26 cellular contexts compared by ENCODE assay signal in genomic region chr17:60165223-60165622, GRCh38. TPM values are rescaled to one million over a fixed set of nuclear protein-coding genes. Genes with fewer than 3 reads are reported as not detected.
DNase-seq lines count a peak whose midpoint lies in the region; ATAC-seq, FAIRE-seq and TF ChIP-seq lines count a peak whose summit lies in the region.
"Had no signal": no experiment of that assay in that cellular context is flagged by ENCODE, and none has a peak within 500 bp of the region (broad histone marks: within the 10 kb centered on the region; RNA-seq: fewer than 3 reads in every experiment).

No MANE protein-coding gene starts in this region.

- H3K4me2 ChIP-seq in K562 (ENCODE audit: insufficient read depth, low read length) (no peak overlapping the region), neuronal stem cell (ENCODE audit: insufficient read depth, low read length, poor library complexity, severe bottlenecking) (no peak overlapping the region)
- H3K4me2 ChIP-seq: KMS-11 had no signal

- H3K9me1 ChIP-seq in K562 (ENCODE audit: control insufficient read depth, insufficient read depth, low read length): no peaks in the 10 kb centered on the region

- no peak overlapping the region for H2BK120ac ChIP-seq in neuronal stem cell (ENCODE audit: low read depth, low read length)

- peaks cover 37% of the 10 kb centered on the region for H3K27me3 Mint-ChIP-seq in mesothelial cell of epicardium (ENCODE audit: low read depth)

- POLR2A ChIA-PET in K562 (lab: Yijun Ruan, JAX): no interaction called here

- H2AFZ ChIP-seq in K562 (ENCODE audit: low read depth, low read length): no peak overlapping the region
- H2AFZ ChIP-seq in neuronal stem cell (ENCODE audit: low read length): no peak overlapping the region

- no peak overlapping the region for H2BK5ac ChIP-seq in neuronal stem cell (ENCODE audit: low read length)

- H3K4me3 Mint-ChIP-seq in mesothelial cell of epicardium: no peak overlapping the region
- H3K4me3 Mint-ChIP-seq: neural crest cell, T-cell had no signal

- no peak overlapping the region for H4K91ac ChIP-seq in neuronal stem cell (ENCODE audit: low read depth, low read length, poor library complexity)

- H3K9me3 ChIP-seq in K562 (replicated peaks; ENCODE audit: control insufficient read depth, insufficient read depth, low read depth, low read length) (no peaks in the 10 kb centered on the region), neuronal stem cell (replicated peaks in 1 of 2; ENCODE audit: control insufficient read depth in 2 of 2, insufficient read depth in 1 of 2, low read depth in 1 of 2, low read length in 2 of 2) (no peaks in the 10 kb centered on the region)
- H3K9me3 ChIP-seq: prostate gland, SJSA1, thoracic aorta had no signal

- H2BK15ac ChIP-seq in neuronal stem cell (ENCODE audit: low read length): peak overlapping the region; percentile 31

- no peaks in the 10 kb centered on the region for H3K36me3 Mint-ChIP-seq in mesothelial cell of epicardium
- H3K36me3 Mint-ChIP-seq: T-cell had no signal

- H3K18ac ChIP-seq in neuronal stem cell (ENCODE audit: low read length): peak overlapping the region; percentile 35

- CTCF ChIA-PET in K562 (lab: Yijun Ruan, JAX; ENCODE audit: low intra/inter-chr PET ratio): no interaction called here

- H3K9me3 Mint-ChIP-seq in mesothelial cell of epicardium: no peaks in the 10 kb centered on the region
- H3K9me3 Mint-ChIP-seq: neural crest cell, T-cell had no signal

- H3K4me1 ChIP-seq in K562 (replicated peaks in 1 of 2; ENCODE audit: control insufficient read depth in 2 of 2, insufficient read depth in 2 of 2, low read length in 2 of 2): peaks cover 23% of the 10 kb centered on the region in 2 experiments
- peaks cover 33 to 38% of the 10 kb centered on the region in 2 donors for H3K4me1 ChIP-seq in neuronal stem cell (ENCODE audit: control insufficient read depth in 2 of 2, insufficient read depth in 1 of 2, low read depth in 1 of 2, low read length in 2 of 2)
- H3K4me1 ChIP-seq: prostate gland had no signal

- no peak for TF ChIP-seq RAD21 in K562 (CRISPR knock-in tag; conservative IDR thresholded peaks at IDR 0.05 in 1 of 2, IDR thresholded peaks at IDR 0.05 in 1 of 2)

- H3K36me3 ChIP-seq in K562 (ENCODE audit: control insufficient read depth, insufficient read depth, low read length) (no peaks in the 10 kb centered on the region), neuronal stem cell (replicated peaks in 1 of 2; ENCODE audit: control insufficient read depth in 2 of 2, insufficient read depth in 2 of 2, low read length in 2 of 2) (no peaks in the 10 kb centered on the region)
- H3K36me3 ChIP-seq: prostate gland, SJSA1, thoracic aorta had no signal

- H3K27ac ChIP-seq in K562 (ENCODE audit: extremely low read depth, low read depth, low read length) (no peak overlapping the region), neuronal stem cell (replicated peaks; ENCODE audit: low read length) (no peak overlapping the region)
- H3K27ac ChIP-seq: C4-2B, KMS-11, prostate gland, SJSA1, thoracic aorta had no signal

- peak; percentile 12; the same call in 1 of the 3 replicates for ATAC-seq in K562
- ATAC-seq in HG03108 (IDR thresholded peaks at IDR 0.05; ENCODE audit: unreplicated experiment): no peak
- ATAC-seq in HG03196 (IDR thresholded peaks at IDR 0.05; ENCODE audit: unreplicated experiment): no peak

- no peaks in the 10 kb centered on the region for H3K79me2 ChIP-seq in K562 (ENCODE audit: control insufficient read depth, insufficient read depth, low read length)

- H3K4ac ChIP-seq in neuronal stem cell (ENCODE audit: low read length): no peak overlapping the region

- TF ChIP-seq POLR2A in K562 (conservative IDR thresholded peaks at IDR 0.05): no peak

- peak overlapping the region; percentile 73 for H2AK5ac ChIP-seq in neuronal stem cell (ENCODE audit: low read depth, low read length)

- peaks cover 6% of the 10 kb centered on the region for H3K4me1 Mint-ChIP-seq in mesothelial cell of epicardium

- in situ Hi-C loops in K562 (cut with MboI): no loop called here

- no TSS peak for BruUV-seq in K562 (replicated peaks; lab: Mats Ljungman, UMichigan)

- H3K4me3 ChIP-seq in GM12875 (ENCODE audit: low read depth, low read length) (no peak overlapping the region), K562 (no peak overlapping the region), neuronal stem cell (ENCODE audit: low read length in 2 of 2) (no peak overlapping the region)
- H3K4me3 ChIP-seq: lung, prostate gland, SJSA1, thoracic aorta had no signal

- H4K8ac ChIP-seq in neuronal stem cell (ENCODE audit: low read depth, low read length): no peak overlapping the region

- no peak overlapping the region for H3K27ac Mint-ChIP-seq in mesothelial cell of epicardium
- H3K27ac Mint-ChIP-seq: T-cell had no signal

- no peak overlapping the region for H3K23ac ChIP-seq in neuronal stem cell (ENCODE audit: low read depth, low read length, poor library complexity)

- H3K14ac ChIP-seq in neuronal stem cell (ENCODE audit: low read length): no peak overlapping the region

- intact Hi-C loops in K562 (cut with micrococcal nuclease): no loop called here

- no peaks in the 10 kb centered on the region for H3K79me1 ChIP-seq in neuronal stem cell (ENCODE audit: low read depth, low read length)

- TF ChIP-seq EP300 in K562 (IDR thresholded peaks at IDR 0.05; ENCODE audit: low read length): no peak

- no peak overlapping the region for H2BK12ac ChIP-seq in neuronal stem cell (ENCODE audit: low read length)

- TF ChIP-seq CTCF in GM12875 (IDR thresholded peaks at IDR 0.05; ENCODE audit: borderline replicate concordance, insufficient read depth, low read depth, low read length) (0 out of 2 replicates have a peak, but pooled peaks have one; percentile 17), K562 (IDR thresholded peaks at IDR 0.05 in 2 of 3, conservative IDR thresholded peaks at IDR 0.05 in 1 of 3; ENCODE audit: insufficient read depth in 2 of 3, low read depth in 1 of 3, low read length in 3 of 3) (no peak), mesothelial cell of epicardium (IDR thresholded peaks at IDR 0.05; ENCODE audit: unreplicated experiment) (no peak)

- no peak overlapping the region for H3K9ac ChIP-seq in K562 (ENCODE audit: insufficient read depth in 1 of 2, low read depth in 2 of 2, low read length in 2 of 2)
- H3K9ac ChIP-seq in neuronal stem cell (ENCODE audit: low read depth, low read length, poor library complexity): no peak overlapping the region
- H3K9ac ChIP-seq: KMS-11 had no signal

- no peaks in the 10 kb centered on the region for H4K20me1 ChIP-seq in K562 (replicated peaks; ENCODE audit: control insufficient read depth, insufficient read depth, low read length)

- no peak for FAIRE-seq in K562 (lab: Jason Lieb, UNC)
- FAIRE-seq: GM12891, keratinocyte had no signal

- DNase-seq in HuH-7.5 (ENCODE audit: low spot score): peak; percentile 28
- DNase-seq in K562 (ENCODE audit: extremely low read depth in 1 of 4, low spot score in 3 of 4): peak in 2 of 4 experiments; percentile 13 to 26
- DNase-seq in neuronal stem cell (ENCODE audit: low spot score): no peak
- no peak for DNase-seq in mesothelial cell of epicardium (ENCODE audit: low spot score in 2 of 2, unreplicated experiment in 2 of 2)
- DNase-seq in stimulated activated CD8-positive, alpha-beta memory T cell treated with anti-CD3 and anti-CD28 coated beads, Interleukin-4, amount 100 ng/mL, for 48 hours: no peak
- DNase-seq: DMS79, GF-D8, NCI-H1436, NCI-H2081 treated with DMSO at 0.1 percent for 48 hours, NCI-H345, NCI-H748 treated with DMSO at 0.1 percent for 48 hours, T-cell had no signal

- WGBS in K562 (ENCODE audit: insufficient coverage, low coverage, missing lambda C conversion rate): 12% methylated on average over 5 of the region's 5 CpGs
- whole genome bisulfite sequencing in neuronal stem cell (ENCODE audit: extremely low coverage in 2 of 2, insufficient read length in 2 of 2, insufficient replicate concordance in 1 of 2), 2 donors: no CpG with 5 or more reads among the region's 5 CpGs

- H3K27me3 ChIP-seq in K562 (ENCODE audit: control insufficient read depth in 2 of 2, insufficient read depth in 2 of 2, low read length in 2 of 2): peaks cover 0 to under 1% of the 10 kb centered on the region in 2 experiments; a peak in 1 of 5 replicates
- H3K27me3 ChIP-seq in neuronal stem cell (ENCODE audit: control insufficient read depth in 3 of 3, insufficient read depth in 3 of 3, low read depth in 1 of 3, low read length in 3 of 3): no peaks in the 10 kb centered on the region

TF ChIP-seq in K562, 482 proteins besides CTCF, POLR2A, EP300 and RAD21 (continues in another document):
- TF ChIP-seq ESRRA (IDR thresholded peaks at IDR 0.05; ENCODE audit: borderline replicate concordance, low read depth) (0 out of 2 replicates have a peak, but pooled peaks have one; percentile 12), CTBP1 (IDR thresholded peaks at IDR 0.05; ENCODE audit: borderline replicate concordance) (no peak), JUNB (CRISPR knock-in tag; conservative IDR thresholded peaks at IDR 0.05) (no peak), RBM39 (optimal IDR thresholded peaks at IDR 0.05; ENCODE audit: low read depth, low read length) (no peak), ATF1 (CRISPR knock-in tag; IDR thresholded peaks at IDR 0.05) (no peak), ATF1 (tag; IDR thresholded peaks at IDR 0.05) (no peak), MTA3 (IDR thresholded peaks at IDR 0.05; ENCODE audit: borderline replicate concordance) (no peak), L3MBTL2 (IDR thresholded peaks at IDR 0.05) (no peak), ZBTB7A (IDR thresholded peaks at IDR 0.05; ENCODE audit: borderline replicate concordance, control insufficient read depth, low read depth, low read length) (no peak)

RNA-seq across cellular contexts. Expression of gene CA4, which starts 15.4 kb away (rescaled TPM):
- total RNA-seq in K562 (2011; cell fraction: chromatin; rRNA removed; ENCODE audit: low replicate concordance): not detected in 2 replicates
- total RNA-seq in K562 (2011; cell fraction: nucleolus; rRNA removed): not detected in 2 replicates
- not detected in 2 replicates for total RNA-seq in K562 (2011; cell fraction: nucleoplasm; rRNA removed)
- total RNA-seq in K562 (2014; rRNA removed): not detected in 2 replicates
- total RNA-seq in K562 (2014; rRNA removed; fragmentation: Illumina TruSeq; extraction: Trizol): not detected in 2 replicates
- not detected in 2 replicates for total RNA-seq in K562 (2015; rRNA removed; fragmentation: Illumina TruSeq; extraction: Trizol)
- 0.13 and 0.18 TPM in 2 replicates for total RNA-seq in K562 (2021)
- 0.13 TPM in 1 of 2 replicates, not detected in the other for polyA plus RNA-seq in K562 (2011; rRNA removed)
- polyA plus RNA-seq in K562 (2011; cell fraction: cytosol; rRNA removed): not detected in 2 replicates
- polyA plus RNA-seq in K562 (2011; cell fraction: nucleus; rRNA removed): 0.24 TPM in 1 of 2 replicates, not detected in the other
- polyA plus RNA-seq in K562 (2012): not detected in 2 replicates
- not detected in 2 replicates for polyA plus RNA-seq in K562 (2014; fragmentation: Illumina TruSeq; extraction: Trizol)
- polyA plus RNA-seq in K562 (2014; fragmentation: Nextera tagmentation; extraction: Ambion mirVana): not detected
- polyA plus RNA-seq in K562 (2014; rRNA removed): not detected in 2 replicates
- not detected in 2 replicates for polyA minus RNA-seq in K562 (2011; rRNA and poly(A)+ RNA removed)
- not detected in 2 replicates for polyA minus RNA-seq in K562 (2011; cell fraction: cytosol; rRNA and poly(A)+ RNA removed)
- polyA minus RNA-seq in K562 (2011; cell fraction: nucleus; rRNA and poly(A)+ RNA removed): not detected in 2 replicates
- 24.1 TPM for polyA plus RNA-seq in neuronal stem cell (2013, experiment 1 of 2)
- polyA plus RNA-seq in neuronal stem cell (2013, experiment 2 of 2): 21.4 TPM
- not detected in 3 replicates for total RNA-seq in mesothelial cell of epicardium
- total RNA-seq: epithelial cell of proximal tubule, RPMI7951, SJSA1, T-cell had no signal
- polyA plus RNA-seq: keratinocyte had no signal
